27 cellular contexts compared by ENCODE assay signal in genomic region chr14:99143126-99143525, GRCh38.
"Had no signal": no experiment of that assay in that cellular context is flagged by ENCODE, and none has a peak within 500 bp of the region (broad histone marks: within the 10 kb centered on the region; RNA-seq: fewer than 3 reads in every experiment).

No MANE protein-coding gene starts in this region.

- H3K27me3 ChIP-seq: ascending aorta, body of pancreas, SJCRH30 had no signal

- H3K9me3 Mint-ChIP-seq: activated naive CD4-positive, alpha-beta T cell treated with anti-CD3 and anti-CD28 coated beads, Interleukin-2, amount 50 U/mL, for 72 hours; activated naive CD8-positive, alpha-beta T cell treated with anti-CD3 and anti-CD28 coated beads, Interleukin-2, amount 50 U/mL, for 24 hours; activated T-cell treated with anti-CD3 and anti-CD28 coated beads, Interleukin-2, amount 50 U/mL, for 72 hours; activated T-helper 2 cell treated with anti-CD3 and anti-CD28 coated beads, Interferon-gamma antibody, Interleukin-2, Interleukin-4, amounts not matched to agents 10 μg/mL and 5 μg/mL and 100 μg/mL, durations not matched to agents 14 hours and 24 hours and 36 hours had no signal

- H3K27ac Mint-ChIP-seq: activated CD8-positive, alpha-beta memory T cell treated with anti-CD3 and anti-CD28 coated beads, Interleukin-2, amount 10 ng/mL, durations not matched to agents 7 days and 5 days; activated CD8-positive, alpha-beta T cell treated with anti-CD3 and anti-CD28 coated beads, Interleukin-2, amount 10 ng/mL, durations not matched to agents 7 days and 5 days; activated naive CD4-positive, alpha-beta T cell treated with anti-CD3 and anti-CD28 coated beads, Interleukin-2, amount 50 U/mL, for 72 hours; activated naive CD8-positive, alpha-beta T cell treated with anti-CD3 and anti-CD28 coated beads, Interleukin-2, amount 50 U/mL, for 24 hours; activated T-cell treated with anti-CD3 and anti-CD28 coated beads, Interleukin-2, amount 50 U/mL, for 72 hours; activated T-helper 2 cell treated with anti-CD3 and anti-CD28 coated beads, Interferon-gamma antibody, Interleukin-2, Interleukin-4, amounts not matched to agents 10 μg/mL and 5 μg/mL and 100 μg/mL, durations not matched to agents 14 hours and 24 hours and 36 hours had no signal

- H3K9me3 ChIP-seq: ascending aorta, body of pancreas, SJCRH30 had no signal

- DNase-seq: activated CD4-positive, alpha-beta T cell treated with anti-CD3 and anti-CD28 coated beads for 48 hours; activated CD4-positive, alpha-beta T cell treated with anti-CD3 and anti-CD28 coated beads, Interleukin-2, amount 50 U/mL, for 4 hours; activated CD4-positive, CD25-positive, alpha-beta regulatory T cell treated with anti-CD3 and anti-CD28 coated beads, Interleukin-2, amount 50 U/mL, for 72 hours; activated CD8-positive, alpha-beta memory T cell treated with anti-CD3 and anti-CD28 coated beads, Interleukin-2, amount 10 ng/mL, durations not matched to agents 7 days and 5 days; activated CD8-positive, alpha-beta T cell treated with anti-CD3 and anti-CD28 coated beads, Interleukin-2, amount 10 ng/mL, durations not matched to agents 7 days and 5 days; activated naive CD4-positive, alpha-beta T cell treated with Interleukin-2 at 50 U/mL for 16 hours; activated naive CD8-positive, alpha-beta T cell treated with anti-CD3 and anti-CD28 coated beads, Interleukin-2, amount 50 U/mL, for 24 hours; activated T-cell treated with anti-CD3 and anti-CD28 coated beads, Interleukin-2, amount 50 U/mL, for 72 hours; amniotic stem cell; body of pancreas; central memory CD4-positive, alpha-beta T cell; Kasumi-1; NCI-H1048; NCI-H1930; NCI-H2227 treated with DMSO at 0.1 percent for 48 hours; NCI-H69; NK-92 treated with Interleukin-12 subunit alpha and Interleukin-12 subunit beta, amount 100 ng/mL, for 24 hours; OCI-M1; Right ventricle myocardium superior; RPMI8226; SJCRH30; SW 1271 had no signal

- H3K36me3 Mint-ChIP-seq: activated CD8-positive, alpha-beta memory T cell treated with anti-CD3 and anti-CD28 coated beads, Interleukin-2, amount 10 ng/mL, durations not matched to agents 7 days and 5 days; activated naive CD4-positive, alpha-beta T cell treated with anti-CD3 and anti-CD28 coated beads, Interleukin-2, amount 50 U/mL, for 72 hours had no signal

- H3K4me3 ChIP-seq: ascending aorta, body of pancreas, SJCRH30 had no signal

- H3K27me3 Mint-ChIP-seq: activated CD8-positive, alpha-beta memory T cell treated with anti-CD3 and anti-CD28 coated beads, Interleukin-2, amount 10 ng/mL, durations not matched to agents 7 days and 5 days; activated naive CD8-positive, alpha-beta T cell treated with anti-CD3 and anti-CD28 coated beads, Interleukin-2, amount 50 U/mL, for 24 hours had no signal

- H3K36me3 ChIP-seq: ascending aorta, SJCRH30 had no signal

- H3K27ac ChIP-seq: ascending aorta, body of pancreas, SJCRH30 had no signal

- ATAC-seq: activated CD8-positive, alpha-beta memory T cell treated with anti-CD3 and anti-CD28 coated beads, Interleukin-2, amount 10 ng/mL, durations not matched to agents 7 days and 5 days; activated CD8-positive, alpha-beta T cell treated with anti-CD3 and anti-CD28 coated beads, Interleukin-2, amount 10 ng/mL, durations not matched to agents 7 days and 5 days; activated naive CD4-positive, alpha-beta T cell treated with anti-CD3 and anti-CD28 coated beads, Interleukin-2, amount 50 U/mL, for 72 hours; activated naive CD8-positive, alpha-beta T cell treated with anti-CD3 and anti-CD28 coated beads, Interleukin-2, amount 50 U/mL, for 24 hours; activated T-cell treated with anti-CD3 and anti-CD28 coated beads, Interleukin-2, amount 50 U/mL, for 72 hours; body of pancreas; Panc1; SK-N-SH treated with all-trans-retinoic acid at 6 μM for 48 hours had no signal

- H3K4me1 Mint-ChIP-seq: activated CD8-positive, alpha-beta memory T cell treated with anti-CD3 and anti-CD28 coated beads, Interleukin-2, amount 10 ng/mL, durations not matched to agents 7 days and 5 days had no signal

- H3K4me1 ChIP-seq: ascending aorta, body of pancreas, SJCRH30 had no signal

- H3K4me3 Mint-ChIP-seq: activated CD8-positive, alpha-beta memory T cell treated with anti-CD3 and anti-CD28 coated beads, Interleukin-2, amount 10 ng/mL, durations not matched to agents 7 days and 5 days; activated CD8-positive, alpha-beta T cell treated with anti-CD3 and anti-CD28 coated beads, Interleukin-2, amount 10 ng/mL, durations not matched to agents 7 days and 5 days; activated naive CD8-positive, alpha-beta T cell treated with anti-CD3 and anti-CD28 coated beads, Interleukin-2, amount 50 U/mL, for 24 hours; activated T-cell treated with anti-CD3 and anti-CD28 coated beads, Interleukin-2, amount 50 U/mL, for 72 hours had no signal
